14 cellular contexts compared by ENCODE assay signal in the genomic region with DNA sequence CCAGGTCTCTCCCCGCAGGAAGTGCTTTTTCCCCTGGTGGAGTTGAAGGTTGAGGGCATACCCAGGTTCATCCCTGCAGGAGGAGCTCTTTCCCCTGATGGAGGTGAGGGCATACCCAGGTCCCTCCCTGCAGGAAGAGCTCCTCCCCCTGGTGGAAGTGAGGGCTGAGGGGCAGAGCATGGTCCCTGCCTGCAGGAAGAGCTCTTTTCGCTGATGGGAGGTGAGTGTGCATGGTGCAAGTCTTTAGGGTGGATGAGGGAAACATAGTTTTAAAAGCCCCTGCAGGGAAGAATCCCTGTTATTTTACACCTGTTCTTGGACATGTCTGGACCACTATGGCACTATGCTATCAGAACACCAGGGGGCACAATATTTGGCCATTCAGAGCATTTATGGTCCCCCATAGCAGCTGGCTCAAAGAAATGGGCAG. TPM values are rescaled to one million over a fixed set of nuclear protein-coding genes. Genes with fewer than 3 reads are reported as not detected.
A peak's percentile ranks its signal among the peaks of the same experiment; 100 is the strongest.
DNase-seq lines count a peak whose midpoint lies in the region; ATAC-seq and TF ChIP-seq lines count a peak whose summit lies in the region.
"Had no signal": no experiment of that assay in that cellular context is flagged by ENCODE, and none has a peak within 500 bp of the region (broad histone marks: within the 10 kb centered on the region; RNA-seq: fewer than 3 reads in every experiment).

No MANE protein-coding gene starts in this region.

- CTCF ChIA-PET in WTC11 (lab: Charles Lee) = interaction anchor here (0.5 to 1.8 kb wide), 39 partner anchors 9 to 1163 kb away, joined by 3 to 12 read pairs (median 4); partner anchors contain the start of genes PUDP and STS
- CTCF ChIA-PET in CD8-positive, alpha-beta T cell (lab: Charles Lee) = no interaction called here

- no peak overlapping the region for H3K27ac ChIP-seq in CD8-positive, alpha-beta T cell (ENCODE audit: low read depth, low read length)
- H3K27ac ChIP-seq: epithelial cell of prostate, upper lobe of right lung had no signal

- ATAC-seq in WTC11 = peak; percentile 94
- ATAC-seq in left colon = peak; percentile 59
- no peak for ATAC-seq in CD8-positive, alpha-beta T cell
- no peak for ATAC-seq in HG03432 (IDR thresholded peaks at IDR 0.05; ENCODE audit: unreplicated experiment)
- ATAC-seq: naive thymus-derived CD4-positive, alpha-beta T cell; upper lobe of right lung had no signal

- intact Hi-C loops in left colon (cut with DNase I, micrococcal nuclease) = no loop called here
- intact Hi-C loops in CD8-positive, alpha-beta T cell (cut with DNase I, micrococcal nuclease) = no loop called here

- TF ChIP-seq CTCF in GM12864 (IDR thresholded peaks at IDR 0.05; ENCODE audit: low read depth, low read length, missing control alignments) = peak; percentile 26
- TF ChIP-seq CTCF in WTC11 (IDR thresholded peaks at IDR 0.05) = no peak; the same call in 1 of the 2 replicates
- no peak for TF ChIP-seq CTCF in CD8-positive, alpha-beta T cell (IDR thresholded peaks at IDR 0.05)

- H3K4me1 ChIP-seq in HAP-1 = peaks cover 26% of the 10 kb centered on the region
- H3K4me1 ChIP-seq in CD8-positive, alpha-beta T cell (ENCODE audit: insufficient read depth, low read length) = no peaks in the 10 kb centered on the region
- H3K4me1 ChIP-seq: upper lobe of right lung had no signal

- H3K9me3 ChIP-seq in HAP-1 = no peaks in the 10 kb centered on the region
- H3K9me3 ChIP-seq in CD8-positive, alpha-beta T cell (ENCODE audit: low read length) = no peaks in the 10 kb centered on the region
- H3K9me3 ChIP-seq: upper lobe of right lung had no signal

- in situ Hi-C loops in HAP-1 (cut with MboI; ENCODE audit: low sequenced_read_pairs) = no loop called here

- no peak overlapping the region for H3K27ac Mint-ChIP-seq in WTC11
- H3K27ac Mint-ChIP-seq in CD8-positive, alpha-beta T cell = no peak overlapping the region
- H3K27ac Mint-ChIP-seq: naive thymus-derived CD4-positive, alpha-beta T cell had no signal

- H3K4me1 Mint-ChIP-seq in WTC11 = peaks cover 14% of the 10 kb centered on the region
- H3K4me1 Mint-ChIP-seq in CD8-positive, alpha-beta T cell (ENCODE audit: low read depth) = no peaks in the 10 kb centered on the region
- H3K4me1 Mint-ChIP-seq: naive thymus-derived CD4-positive, alpha-beta T cell had no signal

- H3K4me3 ChIP-seq in GM12864 (ENCODE audit: low read depth, low read length) (no peak overlapping the region), HAP-1 (no peak overlapping the region)
- H3K4me3 ChIP-seq in CD8-positive, alpha-beta T cell (ENCODE audit: low read depth, low read length) = no peak overlapping the region
- H3K4me3 ChIP-seq: upper lobe of right lung had no signal

- POLR2A ChIA-PET in WTC11 (lab: Charles Lee) = no interaction called here
- POLR2A ChIA-PET in CD8-positive, alpha-beta T cell (lab: Charles Lee) = interaction anchor here (0.7 kb wide), 1 partner anchor 119 kb away, joined by 3 read pairs; no protein-coding TSS in a partner anchor

- no peaks in the 10 kb centered on the region for H3K27me3 ChIP-seq in HAP-1 (ENCODE audit: low read depth)
- no peaks in the 10 kb centered on the region for H3K27me3 ChIP-seq in CD8-positive, alpha-beta T cell (ENCODE audit: insufficient read depth, low read length)
- H3K27me3 ChIP-seq: upper lobe of right lung had no signal

- no peak for DNase-seq in GM12864 (ENCODE audit: low read depth)
- DNase-seq in HAP-1 (ENCODE audit: low spot score in 2 of 2) = peak; percentile 20 to 41
- peak; percentile 37 for DNase-seq in WTC11 (ENCODE audit: low spot score)
- peak in 1 of 2 donors; percentile 4 for DNase-seq in left colon
- no peak for DNase-seq in CD8-positive, alpha-beta T cell
- DNase-seq in NCI-H187 treated with DMSO at 0.1 percent for 48 hours (lab: John Stamatoyannopoulos, UW) = no peak
- DNase-seq: activated T-cell treated with anti-CD3 and anti-CD28 coated beads for 4 hours; aorta; HCEC 1CT; MV-4-11; naive thymus-derived CD4-positive, alpha-beta T cell; upper lobe of right lung had no signal

- H3K4me3 Mint-ChIP-seq in WTC11 = no peak overlapping the region
- H3K4me3 Mint-ChIP-seq in CD8-positive, alpha-beta T cell = no peak overlapping the region
- H3K4me3 Mint-ChIP-seq: naive thymus-derived CD4-positive, alpha-beta T cell had no signal

- peaks cover 12% of the 10 kb centered on the region for H3K9me3 Mint-ChIP-seq in WTC11
- no peaks in the 10 kb centered on the region for H3K9me3 Mint-ChIP-seq in CD8-positive, alpha-beta T cell

- H3K36me3 Mint-ChIP-seq in WTC11 = peaks cover 4% of the 10 kb centered on the region
- no peaks in the 10 kb centered on the region for H3K36me3 Mint-ChIP-seq in CD8-positive, alpha-beta T cell

- H3K27me3 Mint-ChIP-seq in WTC11 (ENCODE audit: low read depth) = no peaks in the 10 kb centered on the region; the same call in 1 of the 2 replicates
- no peaks in the 10 kb centered on the region for H3K27me3 Mint-ChIP-seq in CD8-positive, alpha-beta T cell (ENCODE audit: low read depth)
- H3K27me3 Mint-ChIP-seq: naive thymus-derived CD4-positive, alpha-beta T cell had no signal

- H3K36me3 ChIP-seq in HAP-1 (replicated peaks) = no peaks in the 10 kb centered on the region
- H3K36me3 ChIP-seq in CD8-positive, alpha-beta T cell (ENCODE audit: insufficient read depth, low read length) = no peaks in the 10 kb centered on the region
- H3K36me3 ChIP-seq: upper lobe of right lung had no signal

TF ChIP-seq in WTC11, 78 proteins besides CTCF, POLR2A, EP300 and RAD21:
- TF ChIP-seq ZNF232 (CRISPR knock-in tag; IDR thresholded peaks at IDR 0.05) (no peak), ZNF121 (CRISPR knock-in tag; IDR thresholded peaks at IDR 0.05) (no peak), HMGXB4 (CRISPR knock-in tag; IDR thresholded peaks at IDR 0.05) (no peak), ZNF671 (CRISPR knock-in tag; IDR thresholded peaks at IDR 0.05) (no peak), NFATC4 (CRISPR knock-in tag; IDR thresholded peaks at IDR 0.05) (no peak), NFYB (CRISPR knock-in tag; conservative IDR thresholded peaks at IDR 0.05; ENCODE audit: low read depth) (no peak), TP53 (CRISPR knock-in tag; IDR thresholded peaks at IDR 0.05) (no peak)
- TF ChIP-seq, protein P1, sequence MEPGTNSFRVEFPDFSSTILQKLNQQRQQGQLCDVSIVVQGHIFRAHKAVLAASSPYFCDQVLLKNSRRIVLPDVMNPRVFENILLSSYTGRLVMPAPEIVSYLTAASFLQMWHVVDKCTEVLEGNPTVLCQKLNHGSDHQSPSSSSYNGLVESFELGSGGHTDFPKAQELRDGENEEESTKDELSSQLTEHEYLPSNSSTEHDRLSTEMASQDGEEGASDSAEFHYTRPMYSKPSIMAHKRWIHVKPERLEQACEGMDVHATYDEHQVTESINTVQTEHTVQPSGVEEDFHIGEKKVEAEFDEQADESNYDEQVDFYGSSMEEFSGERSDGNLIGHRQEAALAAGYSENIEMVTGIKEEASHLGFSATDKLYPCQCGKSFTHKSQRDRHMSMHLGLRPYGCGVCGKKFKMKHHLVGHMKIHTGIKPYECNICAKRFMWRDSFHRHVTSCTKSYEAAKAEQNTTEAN (CRISPR knock-in tag; IDR thresholded peaks at IDR 0.05) = no peak
- TF ChIP-seq, protein P2, sequence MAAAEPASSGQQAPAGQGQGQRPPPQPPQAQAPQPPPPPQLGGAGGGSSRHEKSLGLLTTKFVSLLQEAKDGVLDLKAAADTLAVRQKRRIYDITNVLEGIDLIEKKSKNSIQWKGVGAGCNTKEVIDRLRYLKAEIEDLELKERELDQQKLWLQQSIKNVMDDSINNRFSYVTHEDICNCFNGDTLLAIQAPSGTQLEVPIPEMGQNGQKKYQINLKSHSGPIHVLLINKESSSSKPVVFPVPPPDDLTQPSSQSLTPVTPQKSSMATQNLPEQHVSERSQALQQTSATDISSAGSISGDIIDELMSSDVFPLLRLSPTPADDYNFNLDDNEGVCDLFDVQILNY (CRISPR knock-in tag; IDR thresholded peaks at IDR 0.05) = no peak
- TF ChIP-seq, protein P3, sequence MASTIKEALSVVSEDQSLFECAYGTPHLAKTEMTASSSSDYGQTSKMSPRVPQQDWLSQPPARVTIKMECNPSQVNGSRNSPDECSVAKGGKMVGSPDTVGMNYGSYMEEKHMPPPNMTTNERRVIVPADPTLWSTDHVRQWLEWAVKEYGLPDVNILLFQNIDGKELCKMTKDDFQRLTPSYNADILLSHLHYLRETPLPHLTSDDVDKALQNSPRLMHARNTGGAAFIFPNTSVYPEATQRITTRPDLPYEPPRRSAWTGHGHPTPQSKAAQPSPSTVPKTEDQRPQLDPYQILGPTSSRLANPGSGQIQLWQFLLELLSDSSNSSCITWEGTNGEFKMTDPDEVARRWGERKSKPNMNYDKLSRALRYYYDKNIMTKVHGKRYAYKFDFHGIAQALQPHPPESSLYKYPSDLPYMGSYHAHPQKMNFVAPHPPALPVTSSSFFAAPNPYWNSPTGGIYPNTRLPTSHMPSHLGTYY (CRISPR knock-in tag; IDR thresholded peaks at IDR 0.05) = no peak

RNA-seq across cellular contexts. Expression of gene PUDP, which starts 43.7 kb away (rescaled TPM):
- total RNA-seq in WTC11 (2021) (20.8 to 22.2 TPM (median 21.7 TPM) in 3 replicates), left colon (10 to 100 TPM; 47.3 to 48.8 TPM)
- total RNA-seq in CD8-positive, alpha-beta T cell = 1 to 10 TPM; 1.8 to 2.4 TPM

RNA-seq across cellular contexts. Expression of gene STS, which starts 44.2 kb away (rescaled TPM):
- total RNA-seq in WTC11 (2021) = 0.87 to 1.3 TPM (median 0.96 TPM) in 3 replicates
- 10 to 100 TPM; 13.7 to 34.9 TPM for total RNA-seq in left colon
- total RNA-seq in CD8-positive, alpha-beta T cell = under 1 TPM; 0.57 to 0.78 TPM

Comparison
In these comparisons a context has a peak if more than half of its experiments do, and no peak if none do; other contexts are left out.
1. DNase-seq: peak in HAP-1 (2 of 2) and WTC11 (single experiment); none in GM12864 (single experiment), CD8-positive, alpha-beta T cell (0 of 7) and NCI-H187 treated with DMSO at 0.1 percent for 48 hours (single experiment).
2. ATAC-seq: peak in WTC11 (single experiment) and left colon (single experiment); none in CD8-positive, alpha-beta T cell (single experiment) and HG03432 (single experiment).